ENCODE assay signal across 8 cellular contexts in genomic region chr5:83711982-83712601, GRCh38. TPM values are rescaled to one million over a fixed set of nuclear protein-coding genes. Genes with fewer than 3 reads are reported as not detected.
A peak's percentile ranks its signal among the peaks of the same experiment; 100 is the strongest.
DNase-seq lines count a peak whose midpoint lies in the region; ATAC-seq, FAIRE-seq and TF ChIP-seq lines count a peak whose summit lies in the region.

No MANE protein-coding gene starts in this region.

- WGBS in K562 (ENCODE audit: insufficient coverage, low coverage, missing lambda C conversion rate) = 0% methylated on average over 2 of the region's 2 CpGs
- 2% methylated on average over 2 of the region's 2 CpGs for WGBS in HepG2 (ENCODE audit: low lambda C conversion rate)
- 72 to 81% (median 77%) methylated on average over 2 of the region's 2 CpGs for WGBS in ovary, 3 donors

- no peak for TF ChIP-seq POLR2A in K562 (conservative IDR thresholded peaks at IDR 0.05)
- no peak for TF ChIP-seq POLR2A in HepG2 (IDR thresholded peaks at IDR 0.05; ENCODE audit: insufficient read depth in 1 of 2, low read depth in 2 of 2, low read length in 2 of 2)
- no peak for TF ChIP-seq POLR2A in ovary (IDR thresholded peaks at IDR 0.05)

- H3K4me2 ChIP-seq in K562 (ENCODE audit: insufficient read depth, low read length) (no peak overlapping the region), HepG2 (ENCODE audit: low read depth, low read length) (no peak overlapping the region)

- H3K27me3 ChIP-seq in GM06990 (replicated peaks; ENCODE audit: control insufficient read depth, insufficient read depth, low read length) (no peaks in the 10 kb centered on the region; the same call in 1 of the 2 replicates), K562 (ENCODE audit: control insufficient read depth in 2 of 2, insufficient read depth in 2 of 2, low read length in 2 of 2) (no peaks in the 10 kb centered on the region), HepG2 (ENCODE audit: control insufficient read depth in 1 of 2, insufficient read depth in 2 of 2, low read length in 2 of 2) (0 out of 5 replicates have a peak, but pooled peaks cover 0 to 4% of the 10 kb centered on the region in 2 experiments), ovary (no peaks in the 10 kb centered on the region)

- DNase-seq in AG04449 (ENCODE audit: low read depth, low spot score) = no peak
- DNase-seq in GM06990 (ENCODE audit: extremely low read depth, insufficient read length) = no peak
- DNase-seq in HEK293T (ENCODE audit: extremely low spot score) = peak; percentile 30
- DNase-seq in NCI-H2029 (lab: John Stamatoyannopoulos, UW) = peak; percentile 20
- peak; percentile 41 to 68 (median 50) for DNase-seq in K562 (ENCODE audit: extremely low read depth in 1 of 4, low spot score in 3 of 4)
- peak; percentile 56 for DNase-seq in HepG2 (ENCODE audit: low spot score)
- DNase-seq in ovary = no peak

- H3K36me3 ChIP-seq in GM06990 (ENCODE audit: control insufficient read depth, insufficient read depth, low read length) (no peaks in the 10 kb centered on the region), K562 (ENCODE audit: control insufficient read depth, insufficient read depth, low read length) (no peaks in the 10 kb centered on the region), HepG2 (replicated peaks in 1 of 2; ENCODE audit: control insufficient read depth in 1 of 2, insufficient read depth in 2 of 2, low read length in 2 of 2) (no peaks in the 10 kb centered on the region), ovary (no peaks in the 10 kb centered on the region)

- in situ Hi-C loops in K562 (cut with MboI) = no loop called here
- in situ Hi-C loops in HepG2 (cut with HindIII; ENCODE audit: extremely low pct_ligation_motif_present, low pct_unique_long_range_greater_than_20kb) = loop anchor here (25.0 kb wide), 2 partner anchors 375 to 1325 kb away; no protein-coding TSS in a partner anchor

- H3K9ac ChIP-seq in K562 (ENCODE audit: insufficient read depth in 1 of 2, low read depth in 2 of 2, low read length in 2 of 2) (no peak overlapping the region), HepG2 (ENCODE audit: insufficient read depth, low read depth, low read length) (no peak overlapping the region)

- H3K79me2 ChIP-seq in K562 (ENCODE audit: control insufficient read depth, insufficient read depth, low read length) = no peaks in the 10 kb centered on the region
- no peaks in the 10 kb centered on the region for H3K79me2 ChIP-seq in HepG2 (ENCODE audit: insufficient read depth, low read length)

- peak; percentile 69; the same call in 2 of the 3 replicates for ATAC-seq in K562
- no peak for ATAC-seq in HepG2
- ATAC-seq in HG03045 (IDR thresholded peaks at IDR 0.05; ENCODE audit: unreplicated experiment) = no peak

- H3K27ac ChIP-seq in K562 (ENCODE audit: extremely low read depth, low read depth, low read length) (no peak overlapping the region), HepG2 (ENCODE audit: extremely low read length, insufficient read depth, low read length) (no peak overlapping the region), ovary (no peak overlapping the region)

- H4K20me1 ChIP-seq in K562 (replicated peaks; ENCODE audit: control insufficient read depth, insufficient read depth, low read length) (no peaks in the 10 kb centered on the region), HepG2 (ENCODE audit: insufficient read depth, low read length) (no peaks in the 10 kb centered on the region)

- no peaks in the 10 kb centered on the region for H3K9me1 ChIP-seq in K562 (ENCODE audit: control insufficient read depth, insufficient read depth, low read length)

- TF ChIP-seq RAD21 in K562 (CRISPR knock-in tag; conservative IDR thresholded peaks at IDR 0.05 in 1 of 2, IDR thresholded peaks at IDR 0.05 in 1 of 2) (peak; percentile 56 to 69), HepG2 (CRISPR knock-in tag; IDR thresholded peaks at IDR 0.05) (no peak)

- peak; percentile 91 for FAIRE-seq in K562 (lab: Jason Lieb, UNC)
- FAIRE-seq in HepG2 (lab: Jason Lieb, UNC) = peak; percentile 78

- POLR2A ChIA-PET in AG04449 (lab: Yijun Ruan, JAX) = no interaction called here
- POLR2A ChIA-PET in HEK293T (lab: Yijun Ruan, JAX) = no interaction called here
- POLR2A ChIA-PET in K562 (lab: Yijun Ruan, JAX) = no interaction called here
- POLR2A ChIA-PET in HepG2 (lab: Yijun Ruan, JAX) = no interaction called here

- peak; percentile 56 for TF ChIP-seq CTCF in AG04449 (IDR thresholded peaks at IDR 0.05; ENCODE audit: insufficient read depth, low read length, missing control alignments)
- peak; percentile 47 for TF ChIP-seq CTCF in GM06990 (IDR thresholded peaks at IDR 0.05; ENCODE audit: insufficient read depth, low read length, poor library complexity, severe bottlenecking)
- TF ChIP-seq CTCF in K562 (IDR thresholded peaks at IDR 0.05 in 2 of 3, conservative IDR thresholded peaks at IDR 0.05 in 1 of 3; ENCODE audit: insufficient read depth in 2 of 3, low read depth in 1 of 3, low read length in 3 of 3) = peak in 2 of 3 experiments; percentile 50 to 70; a peak in 4 of 6 replicates
- TF ChIP-seq CTCF in HepG2 (CRISPR knock-in tag; IDR thresholded peaks at IDR 0.05) = peak; percentile 68
- peak in 1 of 3 donors; percentile 38 for TF ChIP-seq CTCF in ovary (IDR thresholded peaks at IDR 0.05)

- H3K9me3 ChIP-seq in K562 (replicated peaks; ENCODE audit: control insufficient read depth, insufficient read depth, low read depth, low read length) = no peaks in the 10 kb centered on the region
- no peaks in the 10 kb centered on the region for H3K9me3 ChIP-seq in HepG2 (ENCODE audit: low read length)
- no peaks in the 10 kb centered on the region for H3K9me3 ChIP-seq in ovary

- BruUV-seq in K562 (replicated peaks; lab: Mats Ljungman, UMichigan) (no TSS peak), HepG2 (replicated peaks; lab: Mats Ljungman, UMichigan) (no TSS peak)

- H3K4me1 ChIP-seq in K562 (replicated peaks in 1 of 2; ENCODE audit: control insufficient read depth in 2 of 2, insufficient read depth in 2 of 2, low read length in 2 of 2) (no peaks in the 10 kb centered on the region), HepG2 (ENCODE audit: insufficient read depth, low read length) (no peaks in the 10 kb centered on the region), ovary (ENCODE audit: insufficient read depth) (no peaks in the 10 kb centered on the region)

- TF ChIP-seq EP300 in K562 (IDR thresholded peaks at IDR 0.05; ENCODE audit: low read length) (no peak), HepG2 (IDR thresholded peaks at IDR 0.05; ENCODE audit: low read depth in 2 of 2, low read length in 2 of 2) (no peak), HepG2 (CRISPR knock-in tag; IDR thresholded peaks at IDR 0.05; ENCODE audit: borderline replicate concordance) (no peak), ovary (IDR thresholded peaks at IDR 0.05) (no peak)

- CTCF ChIA-PET in AG04449 (lab: Yijun Ruan, JAX) (interaction anchor here (0.8 to 3.7 kb wide), 13 partner anchors 9 to 1361 kb away, joined by 3 to 29 read pairs (median 4); partner anchors contain the start of gene HAPLN1), HEK293T (lab: Yijun Ruan, JAX) (interaction anchor here (0.7 to 2.0 kb wide), 2 partner anchors 10 to 104 kb away, joined by 3 to 10 read pairs; no protein-coding TSS in a partner anchor), K562 (lab: Yijun Ruan, JAX; ENCODE audit: low intra/inter-chr PET ratio) (no interaction called here), HepG2 (lab: Yijun Ruan, JAX; ENCODE audit: low intra/inter-chr PET ratio, low total read pairs) (no interaction called here)

- no peak overlapping the region for H2AFZ ChIP-seq in K562 (ENCODE audit: low read depth, low read length)
- H2AFZ ChIP-seq in HepG2 (ENCODE audit: low read length) = no peak overlapping the region

- intact Hi-C loops in K562 (cut with micrococcal nuclease) = no loop called here
- intact Hi-C loops in HepG2 (cut with micrococcal nuclease; ENCODE audit: unreplicated experiment) = loop anchor here (10.0 kb wide), 1 partner anchor 743 kb away; no protein-coding TSS in a partner anchor
- intact Hi-C loops in ovary (cut with DNase I) = no loop called here

- H3K4me3 ChIP-seq in AG04449 (ENCODE audit: low read depth, low read length) (no peak overlapping the region), GM06990 (replicated peaks; ENCODE audit: low read depth, low read length) (no peak overlapping the region), K562 (no peak overlapping the region), HepG2 (replicated peaks in 1 of 3; ENCODE audit: insufficient read depth in 1 of 3, low read depth in 2 of 3, low read length in 3 of 3) (no peak overlapping the region), ovary (no peak overlapping the region)

RNA-seq across cellular contexts. Expression of gene HAPLN1, which starts 8.6 kb away (rescaled TPM):
- not detected in 2 replicates for total RNA-seq in K562 (2011; cell fraction: chromatin; rRNA removed; ENCODE audit: low replicate concordance)
- total RNA-seq in K562 (2011; cell fraction: nucleolus; rRNA removed) = not detected in 2 replicates
- not detected in 2 replicates for total RNA-seq in K562 (2011; cell fraction: nucleoplasm; rRNA removed)
- total RNA-seq in K562 (2014; rRNA removed) = not detected in 2 replicates
- not detected in 2 replicates for total RNA-seq in K562 (2014; rRNA removed; fragmentation: Illumina TruSeq; extraction: Trizol)
- total RNA-seq in K562 (2015; rRNA removed; fragmentation: Illumina TruSeq; extraction: Trizol) = not detected in 2 replicates
- not detected in 2 replicates for total RNA-seq in K562 (2021)
- not detected in 2 replicates for polyA plus RNA-seq in K562 (2011; rRNA removed)
- not detected in 2 replicates for polyA plus RNA-seq in K562 (2011; cell fraction: cytosol; rRNA removed)
- polyA plus RNA-seq in K562 (2011; cell fraction: nucleus; rRNA removed) = not detected in 2 replicates
- polyA plus RNA-seq in K562 (2012) = not detected in 2 replicates
- not detected in 2 replicates for polyA plus RNA-seq in K562 (2014; fragmentation: Illumina TruSeq; extraction: Trizol)
- polyA plus RNA-seq in K562 (2014; fragmentation: Nextera tagmentation; extraction: Ambion mirVana) = not detected
- not detected in 2 replicates for polyA plus RNA-seq in K562 (2014; rRNA removed)
- not detected in 2 replicates for polyA minus RNA-seq in K562 (2011; rRNA and poly(A)+ RNA removed)
- polyA minus RNA-seq in K562 (2011; cell fraction: cytosol; rRNA and poly(A)+ RNA removed) = not detected in 2 replicates
- polyA minus RNA-seq in K562 (2011; cell fraction: nucleus; rRNA and poly(A)+ RNA removed) = not detected in 2 replicates
- not detected in 2 replicates for total RNA-seq in HepG2 (2016; rRNA removed; fragmentation: Illumina TruSeq; extraction: Trizol)
- not detected in 2 replicates for total RNA-seq in HepG2 (2016; cell fraction: cytosol; rRNA removed; fragmentation: Illumina TruSeq; extraction: Trizol; ENCODE audit: low read depth)
- not detected in 2 replicates for total RNA-seq in HepG2 (2016; cell fraction: insoluble cytoplasmic fraction; rRNA removed; fragmentation: Illumina TruSeq; extraction: Trizol)
- total RNA-seq in HepG2 (2016; cell fraction: membrane; rRNA removed; fragmentation: Illumina TruSeq; extraction: Trizol) = not detected in 2 replicates
- not detected in 2 replicates for total RNA-seq in HepG2 (2016; cell fraction: nucleus; rRNA removed; fragmentation: Illumina TruSeq; extraction: Trizol)
- polyA plus RNA-seq in HepG2 (2011; rRNA removed) = not detected in 2 replicates
- not detected in 2 replicates for polyA plus RNA-seq in HepG2 (2011; cell fraction: cytosol; rRNA removed)
- polyA plus RNA-seq in HepG2 (2011; cell fraction: nucleus; rRNA removed) = not detected in 2 replicates
- not detected in 2 replicates for polyA plus RNA-seq in HepG2 (2012)
- polyA plus RNA-seq in HepG2 (2016; cell fraction: cytosol; fragmentation: Illumina TruSeq; extraction: Trizol; ENCODE audit: low read depth) = not detected in 2 replicates
- polyA plus RNA-seq in HepG2 (2016; cell fraction: insoluble cytoplasmic fraction; fragmentation: Illumina TruSeq; extraction: Trizol; ENCODE audit: low read depth) = not detected in 2 replicates
- not detected in 2 replicates for polyA plus RNA-seq in HepG2 (2016; cell fraction: membrane; fragmentation: Illumina TruSeq; extraction: Trizol; ENCODE audit: low read depth)
- polyA plus RNA-seq in HepG2 (2016; cell fraction: nucleus; fragmentation: Illumina TruSeq; extraction: Trizol; ENCODE audit: insufficient read depth, low read depth) = not detected in 2 replicates
- not detected in 2 replicates for polyA minus RNA-seq in HepG2 (2011; rRNA and poly(A)+ RNA removed; ENCODE audit: low replicate concordance)
- not detected in 2 replicates for polyA minus RNA-seq in HepG2 (2011; cell fraction: cytosol; rRNA and poly(A)+ RNA removed)
- not detected in 2 replicates for polyA minus RNA-seq in HepG2 (2011; cell fraction: nucleus; rRNA and poly(A)+ RNA removed)
- total RNA-seq in ovary = not detected
- polyA plus RNA-seq in ovary = under 1 TPM; 0.40 to 0.44 TPM

Comparison
In these comparisons a context has a peak if more than half of its experiments do, and no peak if none do; other contexts are left out.
1. DNase-seq: peak in HEK293T (single experiment), NCI-H2029 (single experiment), K562 (4 of 4) and HepG2 (single experiment); none in AG04449 (single experiment), GM06990 (single experiment) and ovary (0 of 5).
2. CTCF ChIA-PET loops: an anchor here in AG04449 (0.8 to 3.7 kb wide) and HEK293T (0.7 to 2.0 kb wide); none called in K562 and HepG2.